ENCODE assay signal across 16 cellular contexts in the genomic region with DNA sequence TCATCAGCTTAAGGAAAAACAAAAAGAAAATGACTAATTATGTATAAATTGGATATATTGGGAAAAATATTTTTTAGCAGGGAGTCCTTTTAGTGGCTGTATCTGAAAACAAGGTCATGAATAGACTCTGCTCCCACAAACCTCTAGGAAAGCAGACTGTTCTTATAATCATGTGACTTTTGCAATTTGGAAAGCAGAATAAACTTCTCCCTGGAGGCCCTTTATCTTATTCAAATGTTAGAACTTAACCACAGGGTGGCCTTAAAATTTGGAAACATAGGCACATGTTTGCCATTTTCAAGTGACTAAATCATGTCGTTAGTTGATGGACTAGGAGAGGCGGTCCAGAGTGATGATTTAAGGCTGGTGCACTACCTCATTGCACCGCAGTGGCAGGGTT.
"Had no signal": no experiment of that assay in that cellular context is flagged by ENCODE, and none has a peak within 500 bp of the region (broad histone marks: within the 10 kb centered on the region; RNA-seq: fewer than 3 reads in every experiment).

No MANE protein-coding gene starts in this region.

- H3K9me3 ChIP-seq: gastroesophageal sphincter, lower lobe of right lung, transverse colon had no signal

- H3K27me3 Mint-ChIP-seq: progenitor cell of endocrine pancreas, T-cell had no signal

- H3K36me3 ChIP-seq: gastroesophageal sphincter, lower lobe of right lung, transverse colon had no signal

- H3K4me3 Mint-ChIP-seq: activated CD4-positive, alpha-beta T cell treated with anti-CD3 and anti-CD28 coated beads, Interleukin-2, amount 10 ng/mL, durations not matched to agents 24 days and 14 days; activated CD8-positive, alpha-beta T cell treated with anti-CD3 and anti-CD28 coated beads for 36 hours; activated naive CD8-positive, alpha-beta T cell treated with anti-CD3 and anti-CD28 coated beads, Interleukin-2, amount 10 ng/mL, durations not matched to agents 7 days and 5 days; natural killer cell treated with Interleukin-12 subunit alpha and Interleukin-12 subunit beta and Interleukin-15 and Interleukin-18, amount 100 ng/mL, for 72 hours; T-cell had no signal

- ATAC-seq: activated CD8-positive, alpha-beta T cell treated with anti-CD3 and anti-CD28 coated beads for 36 hours; gastroesophageal sphincter; lower lobe of right lung; natural killer cell treated with Interleukin-12 subunit alpha and Interleukin-12 subunit beta and Interleukin-15 and Interleukin-18, amount 100 ng/mL, for 72 hours; T-cell had no signal

- H3K4me3 ChIP-seq: gastroesophageal sphincter, lower lobe of right lung, transverse colon had no signal

- H3K27me3 ChIP-seq: gastroesophageal sphincter, transverse colon had no signal

- H3K9me3 Mint-ChIP-seq: activated CD8-positive, alpha-beta T cell treated with anti-CD3 and anti-CD28 coated beads for 36 hours; activated T-helper 2 cell treated with anti-CD3 and anti-CD28 coated beads, Interferon-gamma antibody, Interleukin-2, Interleukin-4, amounts not matched to agents 10 μg/mL and 5 μg/mL and 100 μg/mL, durations not matched to agents 14 hours and 24 hours and 36 hours; natural killer cell treated with Interleukin-12 subunit alpha and Interleukin-12 subunit beta and Interleukin-15 and Interleukin-18, amount 100 ng/mL, for 72 hours; T-cell had no signal

- DNase-seq: activated CD4-positive, alpha-beta T cell treated with anti-CD3 and anti-CD28 coated beads, Interleukin-2, amount 10 ng/mL, durations not matched to agents 24 days and 14 days; activated CD8-positive, alpha-beta T cell treated with anti-CD3 and anti-CD28 coated beads for 36 hours; activated naive CD4-positive, alpha-beta T cell treated with Interleukin-2 at 50 U/mL for 16 hours; activated naive CD8-positive, alpha-beta T cell treated with anti-CD3 and anti-CD28 coated beads, Interleukin-2, amount 10 ng/mL, durations not matched to agents 7 days and 5 days; activated T-cell treated with anti-CD3 and anti-CD28 coated beads, Interleukin-2, amount 50 U/mL, for 1 hour; amygdala; lower lobe of right lung; nucleus accumbens; stimulated activated naive CD4-positive, alpha-beta T cell treated with Interleukin-2 at 50 U/mL for 16 hours; substantia nigra; T-cell; transverse colon had no signal

- H3K27ac Mint-ChIP-seq: activated CD4-positive, alpha-beta T cell treated with anti-CD3 and anti-CD28 coated beads, Interleukin-2, amount 10 ng/mL, durations not matched to agents 24 days and 14 days; activated CD8-positive, alpha-beta T cell treated with anti-CD3 and anti-CD28 coated beads for 36 hours; activated naive CD8-positive, alpha-beta T cell treated with anti-CD3 and anti-CD28 coated beads, Interleukin-2, amount 10 ng/mL, durations not matched to agents 7 days and 5 days; activated T-helper 2 cell treated with anti-CD3 and anti-CD28 coated beads, Interferon-gamma antibody, Interleukin-2, Interleukin-4, amounts not matched to agents 10 μg/mL and 5 μg/mL and 100 μg/mL, durations not matched to agents 14 hours and 24 hours and 36 hours; natural killer cell treated with Interleukin-12 subunit alpha and Interleukin-12 subunit beta and Interleukin-15 and Interleukin-18, amount 100 ng/mL, for 72 hours; T-cell had no signal

- H3K27ac ChIP-seq: gastroesophageal sphincter, lower lobe of right lung, transverse colon had no signal

- H3K4me1 Mint-ChIP-seq: activated naive CD8-positive, alpha-beta T cell treated with anti-CD3 and anti-CD28 coated beads, Interleukin-2, amount 10 ng/mL, durations not matched to agents 7 days and 5 days had no signal

- H3K36me3 Mint-ChIP-seq: activated naive CD8-positive, alpha-beta T cell treated with anti-CD3 and anti-CD28 coated beads, Interleukin-2, amount 10 ng/mL, durations not matched to agents 7 days and 5 days; natural killer cell treated with Interleukin-12 subunit alpha and Interleukin-12 subunit beta and Interleukin-15 and Interleukin-18, amount 100 ng/mL, for 72 hours; T-cell had no signal
